8 cellular contexts compared by ENCODE assay signal in the genomic region with DNA sequence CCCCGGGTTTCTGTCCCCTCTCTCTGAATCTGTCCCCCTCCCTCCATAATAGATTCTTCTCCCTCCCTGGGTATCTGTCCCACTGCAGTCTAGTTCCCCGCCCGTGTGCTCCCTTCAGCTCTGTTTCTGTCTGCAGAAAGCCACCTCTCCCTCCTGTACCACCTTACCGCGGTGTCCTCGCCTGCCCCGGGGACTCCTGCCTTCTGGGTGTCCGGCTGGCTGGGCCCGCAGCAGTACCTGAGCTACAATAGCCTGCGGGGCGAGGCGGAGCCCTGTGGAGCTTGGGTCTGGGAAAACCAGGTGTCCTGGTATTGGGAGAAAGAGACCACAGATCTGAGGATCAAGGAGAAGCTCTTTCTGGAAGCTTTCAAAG. TPM values are rescaled to one million over a fixed set of nuclear protein-coding genes. Genes with fewer than 3 reads are reported as not detected.
DNase-seq lines count a peak whose midpoint lies in the region; ATAC-seq and TF ChIP-seq lines count a peak whose summit lies in the region.

No MANE protein-coding gene starts in this region.

- 27% methylated on average over 11 to 12 of the region's 12 CpGs for WGBS in esophagus, 2 donors
- 40 to 54% (median 47%) methylated on average over 12 of the region's 12 CpGs for WGBS in ovary, 3 donors

- TF ChIP-seq EP300 in ovary (IDR thresholded peaks at IDR 0.05): no peak

- POLR2A ChIA-PET in Caco-2 (lab: Charles Lee): interaction anchor here (0.5 to 1.4 kb wide), 5 partner anchors 9 to 67 kb away, joined by 3 to 17 read pairs (median 6); a partner anchor contains a TSS

- H3K4me1 ChIP-seq in Caco-2: peaks cover 18% of the 10 kb centered on the region
- H3K4me1 ChIP-seq in NT2/D1 (ENCODE audit: insufficient read depth, insufficient read length): peaks cover 10% of the 10 kb centered on the region
- H3K4me1 ChIP-seq in esophagus (ENCODE audit: control insufficient read depth in 2 of 2, insufficient read depth in 2 of 2, low read length in 1 of 2): peaks cover 2 to 4% of the 10 kb centered on the region in 2 donors
- peaks cover 4% of the 10 kb centered on the region for H3K4me1 ChIP-seq in ovary (ENCODE audit: insufficient read depth)

- DNase-seq in Caco-2 (no peak), NT2/D1 (ENCODE audit: low read depth, low spot score) (no peak), ovary (no peak), inferior parietal cortex (ENCODE audit: extremely low spot score) (no peak), GM10266 (ENCODE audit: extremely low spot score) (no peak)

- CTCF ChIA-PET in Caco-2 (lab: Charles Lee): interaction anchor here (1.2 to 3.8 kb wide), 4 partner anchors 21 to 56 kb away, joined by 3 to 35 read pairs (median 8); no protein-coding TSS in a partner anchor

- BruUV-seq in Caco-2 (replicated peaks; lab: Mats Ljungman, UMichigan): TSS peak; percentile 58

- no peaks in the 10 kb centered on the region for H3K27me3 Mint-ChIP-seq in Caco-2 (ENCODE audit: insufficient read depth, unreplicated experiment)

- H3K9ac ChIP-seq in NT2/D1 (ENCODE audit: insufficient read length, low read depth): peak overlapping the region; percentile 77

- peak overlapping the region in 1 of 2 donors; percentile 22 for H3K27ac ChIP-seq in esophagus (ENCODE audit: low read depth in 2 of 2, low read length in 1 of 2)
- peak overlapping the region in 1 of 2 donors; percentile 95 for H3K27ac ChIP-seq in ovary

- H3K4me3 ChIP-seq in Caco-2 (ENCODE audit: low read depth, low read length): peak overlapping the region; percentile 86
- peak overlapping the region; percentile 46 for H3K4me3 ChIP-seq in NT2/D1 (ENCODE audit: insufficient read length, low read depth)
- peak overlapping the region; percentile 71 to 77 for H3K4me3 ChIP-seq in esophagus (ENCODE audit: low read depth in 1 of 2, low read length in 2 of 2)
- peak overlapping the region; percentile 67 for H3K4me3 ChIP-seq in ovary

- ATAC-seq in HG03095 (IDR thresholded peaks at IDR 0.05; ENCODE audit: unreplicated experiment): no peak
- ATAC-seq in GM21528 (IDR thresholded peaks at IDR 0.05; ENCODE audit: low FRiP score, unreplicated experiment): no peak

- H3K36me3 Mint-ChIP-seq in Caco-2 (ENCODE audit: insufficient read depth, unreplicated experiment): peaks cover 19% of the 10 kb centered on the region

- H3K9me3 ChIP-seq in Caco-2 (no peaks in the 10 kb centered on the region), NT2/D1 (ENCODE audit: insufficient read depth, low read length) (no peaks in the 10 kb centered on the region), esophagus (ENCODE audit: control insufficient read depth in 2 of 2, insufficient read depth in 1 of 2, low read depth in 1 of 2, low read length in 1 of 2) (no peaks in the 10 kb centered on the region), ovary (no peaks in the 10 kb centered on the region)

- H3K36me3 ChIP-seq in Caco-2 (ENCODE audit: control insufficient read depth, insufficient read depth, low read length) (0 out of 2 replicates have a peak, but pooled peaks cover 4% of the 10 kb centered on the region), NT2/D1 (ENCODE audit: insufficient read depth, insufficient read length, low read length) (no peaks in the 10 kb centered on the region), esophagus (ENCODE audit: control insufficient read depth in 2 of 2, insufficient read depth in 2 of 2, low read length in 1 of 2) (no peaks in the 10 kb centered on the region), ovary (no peaks in the 10 kb centered on the region)

- TF ChIP-seq CTCF in Caco-2 (IDR thresholded peaks at IDR 0.05; ENCODE audit: insufficient read depth in 1 of 2, low read depth in 1 of 2, low read length in 1 of 2, severe bottlenecking in 1 of 2, unreplicated experiment in 1 of 2) (no peak), ovary (IDR thresholded peaks at IDR 0.05) (no peak), GM10266 (IDR thresholded peaks at IDR 0.05; ENCODE audit: control insufficient read depth, insufficient read depth, low read depth, missing control alignments) (no peak)

- no peak for TF ChIP-seq POLR2A in ovary (IDR thresholded peaks at IDR 0.05)

- intact Hi-C loops in Caco-2 (cut with micrococcal nuclease; ENCODE audit: unreplicated experiment) (no loop called here), ovary (cut with DNase I) (no loop called here)

- no peaks in the 10 kb centered on the region for H3K9me3 Mint-ChIP-seq in Caco-2 (ENCODE audit: unreplicated experiment)

- H3K27me3 ChIP-seq in Caco-2 (replicated peaks; ENCODE audit: control insufficient read depth, insufficient read depth, low read length): no peaks in the 10 kb centered on the region
- H3K27me3 ChIP-seq in NT2/D1 (ENCODE audit: insufficient read depth, insufficient read length): no peaks in the 10 kb centered on the region
- no peaks in the 10 kb centered on the region for H3K27me3 ChIP-seq in esophagus (ENCODE audit: control insufficient read depth in 1 of 2, insufficient read depth in 2 of 2, low read length in 2 of 2)
- H3K27me3 ChIP-seq in ovary: no peaks in the 10 kb centered on the region

- peaks cover 24% of the 10 kb centered on the region for H3K4me1 Mint-ChIP-seq in Caco-2 (ENCODE audit: low read depth, unreplicated experiment)

- H3K27ac Mint-ChIP-seq in Caco-2 (ENCODE audit: unreplicated experiment): peak overlapping the region; percentile 80

- H3K4me3 Mint-ChIP-seq in Caco-2 (ENCODE audit: unreplicated experiment): peak overlapping the region; percentile 100

RNA-seq across cellular contexts. Expression of a gene that starts 1.3 kb away (rescaled TPM):
- total RNA-seq in Caco-2 (2022) (135 and 136 TPM in 2 replicates), ovary (100 to 1,000 TPM; 158 to 247 (median 238) TPM)
- polyA plus RNA-seq in esophagus (10 to 100 TPM; 27.7 to 36.9 TPM), ovary (100 to 1,000 TPM; 180 to 295 TPM)

RNA-seq across cellular contexts. Expression of a gene that starts 14.1 kb away (rescaled TPM):
- 6.6 and 7.0 TPM in 2 replicates for total RNA-seq in Caco-2 (2022)
- polyA plus RNA-seq in esophagus: 1 to 10 TPM; 4.2 to 7.8 TPM
- 10 to 100 TPM; 26.4 to 54.8 (median 37.8) TPM for total RNA-seq in ovary
- polyA plus RNA-seq in ovary: 10 to 100 TPM; 13.6 to 37.5 TPM

RNA-seq across cellular contexts. Expression of a gene that starts 17.5 kb away (rescaled TPM):
- 2,065 and 2,191 TPM in 2 replicates for total RNA-seq in Caco-2 (2022)
- 1,000 to 10,000 TPM; 3,079 to 3,912 TPM for polyA plus RNA-seq in esophagus
- over 10,000 TPM in 2 of 7 donors, 1,000 to 10,000 TPM in 5; 2,881 to 13,366 (median 4,211) TPM for total RNA-seq in ovary
- polyA plus RNA-seq in ovary: 1,000 to 10,000 TPM; 8,754 to 9,572 TPM

RNA-seq across cellular contexts. Expression of a gene that starts 26.3 kb away (rescaled TPM):
- total RNA-seq in Caco-2 (2022) (2,726 and 2,880 TPM in 2 replicates), ovary (1,000 to 10,000 TPM; 4,998 to 9,736 (median 6,664) TPM)
- polyA plus RNA-seq in esophagus (1,000 to 10,000 TPM; 1,631 to 2,695 TPM), ovary (1,000 to 10,000 TPM; 3,682 to 6,907 TPM)

RNA-seq across cellular contexts. Expression of a gene that starts 39.7 kb away (rescaled TPM):
- total RNA-seq in Caco-2 (2022) (2.1 and 2.4 TPM in 2 replicates), ovary (10 to 100 TPM in 5 of 7 donors, 1 to 10 TPM in 2; 5.1 to 15.2 (median 12.2) TPM)
- polyA plus RNA-seq in esophagus (1 to 10 TPM; 7.2 to 9.5 TPM), ovary (10 to 100 TPM in 1 of 2 donors, 1 to 10 TPM in 1; 3.9 to 15.3 TPM)
